18 cellular contexts compared by ENCODE assay signal in genomic region chr3:168622795-168623194, GRCh38.
"Had no signal": no experiment of that assay in that cellular context is flagged by ENCODE, and none has a peak within 500 bp of the region (broad histone marks: within the 10 kb centered on the region; RNA-seq: fewer than 3 reads in every experiment).

No MANE protein-coding gene starts in this region.

- H3K27ac Mint-ChIP-seq: immature natural killer cell, natural killer cell had no signal

- H3K9me3 ChIP-seq: esophagus muscularis mucosa, gastrocnemius medialis, ovary, stomach, thoracic aorta, transverse colon had no signal

- H3K4me1 ChIP-seq: esophagus muscularis mucosa, gastrocnemius medialis, transverse colon had no signal

- H3K9me3 Mint-ChIP-seq: neural crest cell had no signal

- H3K36me3 ChIP-seq: esophagus muscularis mucosa, gastrocnemius medialis, ovary, stomach, thoracic aorta, transverse colon had no signal

- DNase-seq: cortex of kidney; dorsolateral prefrontal cortex; effector CD8-positive, alpha-beta T cell; gastrocnemius medialis; immature natural killer cell; natural killer cell; ovary; right cardiac atrium; small intestine; stimulated activated CD4-positive, alpha-beta T cell treated with anti-CD3 and anti-CD28 coated beads, Interleukin-12 subunit alpha, Interleukin-12 subunit beta, amount 100 ng/mL, for 4 hours; stimulated activated naive CD4-positive, alpha-beta T cell; stomach; substantia nigra; transverse colon had no signal

- H3K27ac ChIP-seq: dorsolateral prefrontal cortex, epithelial cell of prostate, esophagus muscularis mucosa, gastrocnemius medialis, ovary, stomach, thoracic aorta, transverse colon had no signal

- H3K27me3 ChIP-seq: esophagus muscularis mucosa, gastrocnemius medialis, ovary, stomach, transverse colon had no signal

- H3K4me1 Mint-ChIP-seq: immature natural killer cell, natural killer cell had no signal

- H3K4me3 Mint-ChIP-seq: immature natural killer cell, natural killer cell, neural crest cell had no signal

- ATAC-seq: gastrocnemius medialis, natural killer cell had no signal

- H3K4me3 ChIP-seq: dorsolateral prefrontal cortex, esophagus muscularis mucosa, gastrocnemius medialis, ovary, stomach, thoracic aorta, transverse colon had no signal

- H3K36me3 Mint-ChIP-seq: immature natural killer cell, natural killer cell had no signal
